8 cellular contexts compared by ENCODE assay signal in the genomic region with DNA sequence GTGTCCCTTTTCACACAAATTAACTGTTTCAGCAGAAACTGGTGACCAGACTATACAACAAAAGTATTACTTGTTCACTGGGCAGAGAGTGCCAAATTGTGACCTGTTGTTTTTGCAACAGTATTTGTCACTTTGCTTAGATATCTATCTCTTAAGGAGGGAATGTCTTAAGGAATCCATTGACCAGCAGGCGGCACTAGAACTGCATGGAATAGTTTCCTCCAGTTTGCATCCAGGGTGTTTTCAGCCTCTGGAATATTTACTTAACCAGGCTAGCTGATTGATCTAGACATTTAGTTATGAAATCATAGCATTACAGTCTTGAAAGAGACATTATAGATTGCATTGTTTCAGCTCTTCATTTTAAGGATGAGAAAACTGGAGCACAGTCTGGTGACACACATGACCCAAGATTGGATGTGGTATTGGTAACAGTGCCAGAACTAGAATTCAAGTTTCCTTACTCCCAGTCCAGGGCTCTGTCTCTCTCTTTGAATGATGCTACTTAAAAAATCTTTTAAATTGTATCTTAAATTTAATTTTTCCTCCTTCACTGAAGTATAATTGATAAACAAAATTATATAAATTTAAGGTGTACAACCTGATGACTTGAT. TPM values are rescaled to one million over a fixed set of nuclear protein-coding genes. Genes with fewer than 3 reads are reported as not detected.
DNase-seq lines count a peak whose midpoint lies in the region; ATAC-seq lines count a peak whose summit lies in the region.

No MANE protein-coding gene starts in this region.

- no peak overlapping the region for H2BK5ac ChIP-seq in trophoblast cell (ENCODE audit: low read depth, low read length, poor library complexity)

- H4K8ac ChIP-seq in trophoblast cell (ENCODE audit: low read depth, low read length): no peak overlapping the region

- no peak overlapping the region for H3K4me2 ChIP-seq in trophoblast cell (ENCODE audit: low read length)

- no peak overlapping the region for H3K14ac ChIP-seq in trophoblast cell (ENCODE audit: low read length)

- no peaks in the 10 kb centered on the region for H3K79me1 ChIP-seq in trophoblast cell (ENCODE audit: low read length)

- H2BK12ac ChIP-seq in trophoblast cell (ENCODE audit: low read length): no peak overlapping the region

- DNase-seq in NCI-H2196 (lab: John Stamatoyannopoulos, UW; ENCODE audit: unreplicated experiment) (peak; percentile 11), NCI-H2196 treated with DMSO at 0.1 percent for 48 hours (lab: John Stamatoyannopoulos, UW; ENCODE audit: unreplicated experiment) (no peak), HT1080 (ENCODE audit: low read depth) (peak; percentile 62), SK-N-MC (ENCODE audit: low read depth, low spot score) (peak; percentile 3), foreskin melanocyte (peak; percentile 49), trophoblast cell (peak; percentile 66 to 86)

- no peak overlapping the region for H2AK5ac ChIP-seq in trophoblast cell (ENCODE audit: low read length)

- H2AFZ ChIP-seq in trophoblast cell (ENCODE audit: insufficient read depth, low read length, poor library complexity): no peak overlapping the region

- H3K27me3 ChIP-seq in trophoblast cell (ENCODE audit: insufficient read depth, low read length): no peaks in the 10 kb centered on the region

- ATAC-seq in HG02623 (IDR thresholded peaks at IDR 0.05; ENCODE audit: unreplicated experiment) (no peak), GM19351 (IDR thresholded peaks at IDR 0.05; ENCODE audit: unreplicated experiment) (no peak)

- H3K4me3 ChIP-seq in SK-N-MC (no peak overlapping the region), trophoblast cell (ENCODE audit: low read depth, low read length) (no peak overlapping the region)

- H3K27ac ChIP-seq in SK-N-MC: no peak overlapping the region
- H3K27ac ChIP-seq in trophoblast cell (ENCODE audit: low read depth, low read length): no peak overlapping the region

- H3K36me3 ChIP-seq in SK-N-MC (ENCODE audit: insufficient read depth, low read length) (no peaks in the 10 kb centered on the region), trophoblast cell (ENCODE audit: control insufficient read depth in 1 of 2, insufficient read depth in 2 of 2, low read length in 2 of 2) (no peaks in the 10 kb centered on the region)

- H3K23ac ChIP-seq in trophoblast cell (ENCODE audit: low read length): no peak overlapping the region

- H2BK120ac ChIP-seq in trophoblast cell (ENCODE audit: insufficient read depth, low read length, poor library complexity): no peak overlapping the region

- no peak overlapping the region for H4K12ac ChIP-seq in trophoblast cell (ENCODE audit: low read depth, low read length)

- no peak overlapping the region for H3K4ac ChIP-seq in trophoblast cell (ENCODE audit: low read depth, low read length)

- WGBS in trophoblast cell (ENCODE audit: extremely low coverage, insufficient coverage, insufficient read length): no CpG with 5 or more reads among the region's 1 CpG

- H4K91ac ChIP-seq in trophoblast cell (ENCODE audit: low read depth, low read length): no peak overlapping the region

- H3K9ac ChIP-seq in SK-N-MC (ENCODE audit: insufficient read length): no peak overlapping the region
- no peak overlapping the region for H3K9ac ChIP-seq in trophoblast cell (ENCODE audit: low read length)

- H3K18ac ChIP-seq in trophoblast cell (ENCODE audit: low read length): no peak overlapping the region

- no peaks in the 10 kb centered on the region for H3K79me2 ChIP-seq in trophoblast cell (ENCODE audit: control insufficient read depth, insufficient read depth, low read length, poor library complexity)

- H3K4me1 ChIP-seq in trophoblast cell (ENCODE audit: control insufficient read depth in 1 of 2, insufficient read depth in 2 of 2, low read length in 2 of 2): no peaks in the 10 kb centered on the region

- no peaks in the 10 kb centered on the region for H3K9me3 ChIP-seq in SK-N-MC (ENCODE audit: low read depth, low read length)
- peaks cover 4% of the 10 kb centered on the region for H3K9me3 ChIP-seq in trophoblast cell (ENCODE audit: insufficient read depth, low read depth, low read length)

RNA-seq across cellular contexts. Expression of a gene that starts 16.9 kb away (rescaled TPM):
- total RNA-seq in HT1080 (2014; rRNA removed; shearing (Covaris generic)): not detected in 2 replicates
- polyA plus RNA-seq in HT1080 (2015; cell fraction: cytosol; rRNA removed): 0.03 TPM in 1 of 2 replicates, not detected in the other
- polyA plus RNA-seq in HT1080 (2015; cell fraction: nucleus; rRNA removed): not detected in 2 replicates
- polyA plus RNA-seq in trophoblast cell (2013): not detected in 2 replicates

RNA-seq across cellular contexts. Expression of a gene that starts 26.8 kb away (rescaled TPM):
- total RNA-seq in HT1080 (2014; rRNA removed; shearing (Covaris generic)): under 0.01 TPM in 1 of 2 replicates, not detected in the other
- polyA plus RNA-seq in HT1080 (2015; cell fraction: cytosol; rRNA removed): not detected in 2 replicates
- 0.02 TPM in 1 of 2 replicates, not detected in the other for polyA plus RNA-seq in HT1080 (2015; cell fraction: nucleus; rRNA removed)
- 0.07 TPM in 2 replicates for polyA plus RNA-seq in trophoblast cell (2013)

RNA-seq across cellular contexts. Expression of a gene that starts 53.2 kb away (rescaled TPM):
- total RNA-seq in HT1080 (2014; rRNA removed; shearing (Covaris generic)): not detected in 2 replicates
- polyA plus RNA-seq in HT1080 (2015; cell fraction: cytosol; rRNA removed): not detected in 2 replicates
- polyA plus RNA-seq in HT1080 (2015; cell fraction: nucleus; rRNA removed): not detected in 2 replicates
- 0.10 and 0.11 TPM in 2 replicates for polyA plus RNA-seq in trophoblast cell (2013)
